ENCODE assay signal across 8 cellular contexts in the genomic region with DNA sequence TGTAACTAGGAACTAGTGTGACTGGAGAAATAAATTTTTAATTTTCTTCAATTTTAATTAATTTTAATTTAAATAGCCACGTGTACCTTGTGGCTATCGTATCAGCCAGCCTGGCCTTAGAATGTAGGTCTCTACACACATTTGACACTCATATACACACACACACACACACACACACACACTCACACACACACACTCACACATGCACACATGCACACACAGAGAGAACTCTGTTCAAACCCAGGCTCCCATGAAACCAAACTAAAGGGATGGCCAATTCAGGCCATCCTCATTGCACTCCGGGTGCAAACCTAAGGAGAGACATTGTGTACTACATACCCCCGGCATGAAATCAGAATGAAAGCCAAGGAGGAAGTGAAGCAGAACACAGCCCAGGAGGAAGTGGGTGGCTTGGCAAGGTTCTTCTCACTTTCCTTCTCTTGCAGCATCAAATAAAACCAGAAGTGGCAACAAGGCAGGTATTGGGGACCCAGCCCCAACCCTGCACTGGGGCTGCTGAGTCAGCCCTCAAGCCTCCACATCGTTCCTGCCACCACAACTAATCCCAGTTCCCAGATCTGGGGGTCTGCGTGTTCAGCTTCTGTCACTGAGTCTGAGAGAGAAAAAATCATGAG. TPM values are rescaled to one million over a fixed set of nuclear protein-coding genes. Genes with fewer than 3 reads are reported as not detected.
DNase-seq lines count a peak whose midpoint lies in the region; ATAC-seq and TF ChIP-seq lines count a peak whose summit lies in the region.

No MANE protein-coding gene starts in this region.

- H3F3A ChIP-seq in MM.1S (ENCODE audit: insufficient read depth, low read length), result no peaks in the 10 kb centered on the region

- peak overlapping the region; percentile 51 for H3K4me2 ChIP-seq in MM.1S (ENCODE audit: low read depth, low read length)

- H3K27me3 Mint-ChIP-seq in activated naive CD8-positive, alpha-beta T cell treated with anti-CD3 and anti-CD28 coated beads for 36 hours, result no peaks in the 10 kb centered on the region

- peak overlapping the region; percentile 70 for H3K4me3 Mint-ChIP-seq in activated naive CD8-positive, alpha-beta T cell treated with anti-CD3 and anti-CD28 coated beads for 36 hours

- no peak for TF ChIP-seq CTCF in MM.1S (IDR thresholded peaks at IDR 0.05; ENCODE audit: low read length)

- H3K9ac ChIP-seq in MM.1S (ENCODE audit: low read length), result no peak overlapping the region

- peak overlapping the region; percentile 67 for H3K27ac Mint-ChIP-seq in activated naive CD8-positive, alpha-beta T cell treated with anti-CD3 and anti-CD28 coated beads for 36 hours

- peak; percentile 95 for ATAC-seq in GM18498 (IDR thresholded peaks at IDR 0.05; ENCODE audit: unreplicated experiment)
- ATAC-seq in GM21619 (IDR thresholded peaks at IDR 0.05; ENCODE audit: unreplicated experiment), result peak; percentile 82

- no peaks in the 10 kb centered on the region for H3K9me3 ChIP-seq in MM.1S (replicated peaks; ENCODE audit: insufficient read depth, low read length)

- no peaks in the 10 kb centered on the region for H3K36me3 ChIP-seq in MM.1S (replicated peaks; ENCODE audit: insufficient read depth, low read length)

- H3K4me1 Mint-ChIP-seq in activated naive CD8-positive, alpha-beta T cell treated with anti-CD3 and anti-CD28 coated beads for 36 hours, result peaks cover 13% of the 10 kb centered on the region

- no peaks in the 10 kb centered on the region for H4K20me1 ChIP-seq in MM.1S (ENCODE audit: insufficient read depth, low read length)

- no peaks in the 10 kb centered on the region for H3K79me2 ChIP-seq in MM.1S (ENCODE audit: low read length)

- no peaks in the 10 kb centered on the region for H3K9me3 Mint-ChIP-seq in activated naive CD8-positive, alpha-beta T cell treated with anti-CD3 and anti-CD28 coated beads for 36 hours

- peak overlapping the region; percentile 60 for H2AFZ ChIP-seq in MM.1S (ENCODE audit: low read length)

- H3K4me3 ChIP-seq in MM.1S (ENCODE audit: low read length), result peak overlapping the region; percentile 4; the same call in 1 of the 2 replicates

- H3K27ac ChIP-seq in MM.1S (ENCODE audit: low read length), result no peak overlapping the region; the same call in 1 of the 2 replicates

- H3K9me2 ChIP-seq in MM.1S (replicated peaks; ENCODE audit: insufficient read depth, low read length), result no peaks in the 10 kb centered on the region

- DNase-seq in MM.1S, result peak; percentile 51
- peak; percentile 22 for DNase-seq in activated naive CD8-positive, alpha-beta T cell treated with anti-CD3 and anti-CD28 coated beads for 36 hours
- DNase-seq in stimulated activated CD8-positive, alpha-beta memory T cell treated with anti-CD3 and anti-CD28 coated beads, Interleukin-12 subunit alpha, Interleukin-12 subunit beta, amount 100 ng/mL, for 4 hours (ENCODE audit: low read depth), result peak; percentile 2
- no peak for DNase-seq in hepatic stellate cell (ENCODE audit: low spot score)
- DNase-seq in HUDEP-2 (lab: John Stamatoyannopoulos, UW; ENCODE audit: unreplicated experiment in 76 of 76), result no peak
- DNase-seq in NCI-H2196 (lab: John Stamatoyannopoulos, UW; ENCODE audit: unreplicated experiment), result no peak

- no peaks in the 10 kb centered on the region for H3K27me3 ChIP-seq in MM.1S (replicated peaks; ENCODE audit: insufficient read depth, low read length)

- no peaks in the 10 kb centered on the region for H3K36me3 Mint-ChIP-seq in activated naive CD8-positive, alpha-beta T cell treated with anti-CD3 and anti-CD28 coated beads for 36 hours

- peaks cover 12% of the 10 kb centered on the region for H3K4me1 ChIP-seq in MM.1S (ENCODE audit: low read length)

RNA-seq across cellular contexts. Expression of gene CHPT1, which starts 26.2 kb away (rescaled TPM):
- total RNA-seq in activated naive CD8-positive, alpha-beta T cell treated with anti-CD3 and anti-CD28 coated beads for 36 hours, result 10 to 100 TPM; 21.5 to 22.8 TPM

Comparison
In these comparisons a context has a peak if more than half of its experiments do, and no peak if none do; other contexts are left out.
1. DNase-seq: peak in MM.1S (single experiment), activated naive CD8-positive, alpha-beta T cell treated with anti-CD3 and anti-CD28 coated beads for 36 hours (single experiment) and stimulated activated CD8-positive, alpha-beta memory T cell treated with anti-CD3 and anti-CD28 coated beads, Interleukin-12 subunit alpha, Interleukin-12 subunit beta, amount 100 ng/mL, for 4 hours (single experiment); none in hepatic stellate cell (single experiment), HUDEP-2 (0 of 76) and NCI-H2196 (single experiment).